27 cellular contexts compared by ENCODE assay signal in genomic region chr6:116127771-116128493, GRCh38. TPM values are rescaled to one million over a fixed set of nuclear protein-coding genes. Genes with fewer than 3 reads are reported as not detected.
DNase-seq lines count a peak whose midpoint lies in the region; ATAC-seq and TF ChIP-seq lines count a peak whose summit lies in the region.
"Had no signal": no experiment of that assay in that cellular context is flagged by ENCODE, and none has a peak within 500 bp of the region (broad histone marks: within the 10 kb centered on the region; RNA-seq: fewer than 3 reads in every experiment).

No MANE protein-coding gene starts in this region.

- TF ChIP-seq CTCF in astrocyte of the spinal cord (IDR thresholded peaks at IDR 0.05; ENCODE audit: low read depth, low read length), result no peak

- no peak overlapping the region for H3K27ac ChIP-seq in GM23248
- H3K27ac ChIP-seq: breast epithelium, colonic mucosa, SJCRH30 had no signal

- H3F3A ChIP-seq in GM23248 (ENCODE audit: insufficient read depth), result no peaks in the 10 kb centered on the region

- no peaks in the 10 kb centered on the region for H3K9me3 ChIP-seq in GM23248 (ENCODE audit: low read depth)
- H3K9me3 ChIP-seq: breast epithelium, colonic mucosa, HAP-1, SJCRH30 had no signal

- 89 to 100% methylated on average over 2 of the region's 2 CpGs for WGBS in GM23248 (ENCODE audit: low coverage in 1 of 2, low lambda C conversion rate in 2 of 2, missing lambda C conversion rate in 2 of 2), 2 experiments

- H3K9ac ChIP-seq in GM23248, result no peak overlapping the region

- peaks cover 9% of the 10 kb centered on the region for H3K4me1 ChIP-seq in GM23248 (ENCODE audit: insufficient read depth)
- H3K4me1 ChIP-seq: breast epithelium, colonic mucosa, HAP-1, SJCRH30 had no signal

- peak; percentile 20 for DNase-seq in AG08396 (ENCODE audit: low spot score)
- peak; percentile 41 for DNase-seq in GM23248
- peak; percentile 17 for DNase-seq in astrocyte of the spinal cord (ENCODE audit: low read depth, low spot score)
- no peak for DNase-seq in left ventricle myocardium superior
- DNase-seq in NCI-H510A treated with DMSO at 0.1 percent for 48 hours (lab: John Stamatoyannopoulos, UW), result no peak
- DNase-seq in NCI-H187 treated with DMSO at 0.1 percent for 48 hours (lab: John Stamatoyannopoulos, UW), result no peak
- no peak for DNase-seq in effector CD4-positive, alpha-beta T cell
- DNase-seq: activated CD4-positive, alpha-beta T cell treated with anti-CD3 and anti-CD28 coated beads for 36 hours; activated gamma-delta T cell; CD4-positive, alpha-beta T cell; colonic mucosa; head of caudate nucleus; mesendoderm; naive B cell; NCI-H1105; NCI-H2081; NCI-H446 treated with DMSO at 0.1 percent for 48 hours; NK-92 treated with Interleukin-12 subunit alpha and Interleukin-12 subunit beta, amount 100 ng/mL, for 24 hours; SJCRH30; stimulated activated CD4-positive, alpha-beta T cell treated with anti-CD3 and anti-CD28 coated beads, Interleukin-2, amount 100 ng/mL, for 48 hours; T-helper 17 cell had no signal

- no peaks in the 10 kb centered on the region for H4K20me1 ChIP-seq in GM23248 (ENCODE audit: insufficient read depth)

- no peaks in the 10 kb centered on the region for H3K27me3 ChIP-seq in GM23248 (replicated peaks; ENCODE audit: insufficient read depth)
- H3K27me3 ChIP-seq: breast epithelium, colonic mucosa, SJCRH30 had no signal

- H3K4me3 ChIP-seq in GM23248 (no peak overlapping the region), astrocyte of the spinal cord (ENCODE audit: low read depth, low read length) (no peak overlapping the region)
- H3K4me3 ChIP-seq: breast epithelium, colonic mucosa, HAP-1, SJCRH30 had no signal

- in situ Hi-C loops in GM23248 (cut with MboI) (no loop called here), astrocyte of the spinal cord (cut with HindIII; ENCODE audit: low sequenced_read_pairs) (no loop called here)

- H3K9me2 ChIP-seq in GM23248 (ENCODE audit: insufficient read depth), result no peaks in the 10 kb centered on the region

- no peak overlapping the region for H2AFZ ChIP-seq in GM23248

- H3K79me2 ChIP-seq in GM23248 (ENCODE audit: insufficient read depth), result no peaks in the 10 kb centered on the region

- ATAC-seq in left ventricle myocardium superior, result peak; percentile 84
- ATAC-seq: activated CD4-positive, alpha-beta T cell treated with anti-CD3 and anti-CD28 coated beads for 36 hours; Panc1; stimulated activated effector memory CD8-positive, alpha-beta T cell treated with anti-CD3 and anti-CD28 coated beads, Interleukin-12 subunit alpha, Interleukin-12 subunit beta, amount 100 ng/mL, for 72 hours; T-helper 17 cell had no signal

- H3K4me2 ChIP-seq in GM23248 (ENCODE audit: unreplicated experiment), result no peak overlapping the region

- no peaks in the 10 kb centered on the region for H3K36me3 ChIP-seq in GM23248 (ENCODE audit: low read depth)
- H3K36me3 ChIP-seq: breast epithelium, colonic mucosa, HAP-1, SJCRH30 had no signal

- intact Hi-C loops in left ventricle myocardium superior (cut with micrococcal nuclease), result no loop called here

RNA-seq across cellular contexts. Expression of gene COL10A1, which starts 2.0 kb away (rescaled TPM):
- total RNA-seq in GM23248 (2014; rRNA removed; shearing (Covaris generic)), result 0.63 and 1.7 TPM in 2 replicates
- polyA plus RNA-seq in GM23248 (2016; fragmentation: Nextera tagmentation; extraction: Ambion mirVana), result 0.94 and 0.95 TPM in 2 replicates
- not detected for total RNA-seq in left ventricle myocardium superior
- total RNA-seq: activated CD4-positive, alpha-beta T cell treated with anti-CD3 and anti-CD28 coated beads for 36 hours; CD4-positive, alpha-beta T cell; colonic mucosa; omental fat pad had no signal
- polyA plus RNA-seq: adipose tissue had no signal

RNA-seq across cellular contexts. Expression of gene NT5DC1, which starts 27.3 kb away (rescaled TPM):
- total RNA-seq in GM23248 (2014; rRNA removed; shearing (Covaris generic)), result 1.8 and 3.4 TPM in 2 replicates
- 15.0 and 15.4 TPM in 2 replicates for polyA plus RNA-seq in GM23248 (2016; fragmentation: Nextera tagmentation; extraction: Ambion mirVana)
- 55.0 TPM for total RNA-seq in left ventricle myocardium superior

Comparison
In these comparisons a context has a peak if more than half of its experiments do, and no peak if none do; other contexts are left out.
1. DNase-seq: peak in AG08396 (single experiment), GM23248 (single experiment) and astrocyte of the spinal cord (single experiment); none in left ventricle myocardium superior (single experiment), NCI-H510A treated with DMSO at 0.1 percent for 48 hours (single experiment), NCI-H187 treated with DMSO at 0.1 percent for 48 hours (single experiment) and effector CD4-positive, alpha-beta T cell (single experiment).
2. RNA of gene NT5DC1, which starts 27.3 kb away (total RNA-seq): 55.0 TPM in left ventricle myocardium superior (single experiment); 1.8 to 3.4 TPM in GM23248; every median in the first group is over 10 times any median in the second.